Comparison of ENCODE assay signal across 17 cellular contexts in the genomic region with DNA sequence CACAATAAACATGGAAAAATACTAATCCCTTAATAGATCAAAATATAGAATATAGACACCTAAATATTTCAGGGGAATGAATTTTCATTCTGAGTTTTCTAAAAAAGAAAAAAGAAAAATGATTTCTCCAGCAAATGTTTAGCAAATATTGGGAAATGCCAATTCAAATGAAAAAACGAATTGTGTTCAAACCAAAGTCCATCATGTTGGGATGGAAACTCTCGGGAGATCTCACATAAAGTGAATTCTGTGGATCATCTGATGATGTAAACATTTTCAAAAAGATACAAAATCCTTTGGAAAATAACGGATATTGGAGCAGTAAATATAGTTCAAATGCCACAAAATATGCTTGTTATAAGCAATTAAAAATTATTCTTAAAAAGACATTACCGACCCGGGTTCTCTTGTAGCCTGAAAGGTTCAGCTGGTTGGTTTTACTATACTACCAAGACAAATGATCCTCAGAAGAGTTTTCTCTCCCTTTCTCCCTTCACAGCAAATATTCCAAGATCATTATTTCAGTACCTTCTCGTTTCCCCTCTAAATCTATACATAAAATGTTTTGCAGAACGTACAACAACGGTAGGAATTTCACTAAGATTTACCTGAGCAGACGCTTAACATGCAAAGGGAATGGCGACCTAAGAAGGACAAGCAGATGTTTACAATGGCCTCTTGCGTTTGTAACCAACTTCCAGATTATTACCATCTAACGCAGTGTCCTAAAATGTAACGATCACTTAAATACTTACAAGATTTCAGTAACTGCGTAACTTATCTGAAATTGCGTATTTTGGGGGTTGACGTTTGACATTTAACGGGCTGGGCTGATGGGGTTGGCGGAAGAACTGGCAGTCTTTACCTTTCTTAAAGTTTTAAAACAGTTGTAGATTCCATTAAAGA. TPM values are rescaled to one million over a fixed set of nuclear protein-coding genes. Genes with fewer than 3 reads are reported as not detected.
A peak's percentile ranks its signal among the peaks of the same experiment; 100 is the strongest.
DNase-seq lines count a peak whose midpoint lies in the region; TF ChIP-seq lines count a peak whose summit lies in the region.
"Had no signal": no experiment of that assay in that cellular context is flagged by ENCODE, and none has a peak within 500 bp of the region (broad histone marks: within the 10 kb centered on the region; RNA-seq: fewer than 3 reads in every experiment).

No MANE protein-coding gene starts in this region.

- WGBS in sigmoid colon, 2 donors: 7 to 25% methylated on average over 18 of the region's 18 CpGs

- intact Hi-C loops in colonic mucosa (cut with DNase I): loop anchor here (10.0 kb wide), 2 partner anchors 547 to 897 kb away; partner anchors contain the start of gene TAX1BP1
- intact Hi-C loops in sigmoid colon (cut with DNase I): loop anchor here (2.0 to 10.0 kb wide), 6 partner anchors 379 to 977 kb away; partner anchors contain the start of gene HIBADH

- H3K4me3 ChIP-seq in colonic mucosa (peak overlapping the region; percentile 68), sigmoid colon (peak overlapping the region; percentile 63 to 78 (median 70)), MM.1S (ENCODE audit: low read length) (no peak overlapping the region)
- H3K4me3 ChIP-seq: testis had no signal

- H3K9me3 ChIP-seq in colonic mucosa: no peaks in the 10 kb centered on the region
- H3K9me3 ChIP-seq in sigmoid colon: no peaks in the 10 kb centered on the region
- H3K9me3 ChIP-seq in MM.1S (replicated peaks; ENCODE audit: insufficient read depth, low read length): no peaks in the 10 kb centered on the region
- H3K9me3 ChIP-seq: neutrophil, testis had no signal

- H3K9ac ChIP-seq in colonic mucosa (ENCODE audit: low read depth in 2 of 2, low read length in 2 of 2) (peak overlapping the region; percentile 49 to 95), MM.1S (ENCODE audit: low read length) (no peak overlapping the region)

- H3K79me2 ChIP-seq in MM.1S (ENCODE audit: low read length): no peaks in the 10 kb centered on the region

- H3K4me2 ChIP-seq in MM.1S (ENCODE audit: low read depth, low read length): no peak overlapping the region

- no peaks in the 10 kb centered on the region for H3K4me1 ChIP-seq in colonic mucosa
- H3K4me1 ChIP-seq in sigmoid colon: peaks cover 0 to 64% (median 30%) of the 10 kb centered on the region in 4 donors
- H3K4me1 ChIP-seq in MM.1S (ENCODE audit: low read length): no peaks in the 10 kb centered on the region

- TF ChIP-seq POLR2A in sigmoid colon (IDR thresholded peaks at IDR 0.05): no peak

- H3K27me3 ChIP-seq in colonic mucosa (peaks cover 4% of the 10 kb centered on the region), sigmoid colon (peaks cover 0 to 43% (median 3%) of the 10 kb centered on the region in 3 donors), MM.1S (replicated peaks; ENCODE audit: insufficient read depth, low read length) (peaks cover 87% of the 10 kb centered on the region)
- H3K27me3 ChIP-seq: testis had no signal

- no peak for TF ChIP-seq CTCF in colonic mucosa (IDR thresholded peaks at IDR 0.05)
- TF ChIP-seq CTCF in sigmoid colon (IDR thresholded peaks at IDR 0.05): no peak
- TF ChIP-seq CTCF in MM.1S (IDR thresholded peaks at IDR 0.05; ENCODE audit: low read length): no peak

- H3K36me3 ChIP-seq in colonic mucosa (no peaks in the 10 kb centered on the region), sigmoid colon (no peaks in the 10 kb centered on the region), MM.1S (replicated peaks; ENCODE audit: insufficient read depth, low read length) (no peaks in the 10 kb centered on the region)
- H3K36me3 ChIP-seq: neutrophil had no signal

- H4K20me1 ChIP-seq in MM.1S (ENCODE audit: insufficient read depth, low read length): 0 out of 2 replicates have a peak, but pooled peaks cover 3% of the 10 kb centered on the region

- no peaks in the 10 kb centered on the region for H3F3A ChIP-seq in MM.1S (ENCODE audit: insufficient read depth, low read length)

- peak overlapping the region; percentile 75 for H3K27ac ChIP-seq in colonic mucosa
- H3K27ac ChIP-seq in sigmoid colon: peak overlapping the region in 3 of 4 donors; percentile 97 to 98 (median 98)
- no peak overlapping the region for H3K27ac ChIP-seq in MM.1S (ENCODE audit: low read length)
- H3K27ac ChIP-seq: 22Rv1, neutrophil, testis had no signal

- H3K9me2 ChIP-seq in MM.1S (replicated peaks; ENCODE audit: insufficient read depth, low read length): no peaks in the 10 kb centered on the region

- DNase-seq in DMS53 treated with DMSO at 0.1 percent for 48 hours (lab: John Stamatoyannopoulos, UW; ENCODE audit: unreplicated experiment) (peak; percentile 67), DMS53 (lab: John Stamatoyannopoulos, UW) (no peak), colonic mucosa (no peak), sigmoid colon (no peak), MM.1S (no peak), SW480 (ENCODE audit: low spot score) (no peak)
- DNase-seq: activated CD4-positive, CD25-positive, alpha-beta regulatory T cell; activated T-cell treated with anti-CD3 and anti-CD28 coated beads for 4 hours; hippocampal formation; NCI-H1048; NCI-H2171; testis had no signal

- no peak for TF ChIP-seq EP300 in sigmoid colon (IDR thresholded peaks at IDR 0.05)

- no peak overlapping the region for H2AFZ ChIP-seq in MM.1S (ENCODE audit: low read length)

RNA-seq across cellular contexts. Expression of gene HOXA13, which starts 2.5 kb away (rescaled TPM):
- total RNA-seq in colonic mucosa: 10 to 100 TPM; 22.7 to 33.8 TPM
- 10 to 100 TPM in 3 of 4 donors, 1 to 10 TPM in 1; 9.4 to 35.3 (median 21.8) TPM for total RNA-seq in sigmoid colon
- 10 to 100 TPM; 10.7 to 21.6 (median 17.1) TPM for polyA plus RNA-seq in sigmoid colon
- total RNA-seq: epithelial cell of proximal tubule, liver, testis had no signal

RNA-seq across cellular contexts. Expression of gene HOXA11, which starts 12.4 kb away (rescaled TPM):
- total RNA-seq in colonic mucosa (1 to 10 TPM; 2.9 to 3.7 TPM), sigmoid colon (10 to 100 TPM; 18.7 to 25.0 (median 22.1) TPM)
- 1 to 10 TPM; 3.0 to 6.0 (median 4.8) TPM for polyA plus RNA-seq in sigmoid colon
- total RNA-seq: liver had no signal
- polyA plus RNA-seq: liver had no signal

RNA-seq across cellular contexts. Expression of gene HOXA10, which starts 23.3 kb away (rescaled TPM):
- total RNA-seq in colonic mucosa (10 to 100 TPM; 25.4 to 26.0 TPM), sigmoid colon (10 to 100 TPM; 55.1 to 64.0 (median 59.5) TPM)
- 10 to 100 TPM; 22.2 to 25.0 (median 22.8) TPM for polyA plus RNA-seq in sigmoid colon
- total RNA-seq: SK-MEL-5 had no signal

RNA-seq across cellular contexts. Expression of gene HOXA9, which starts 32.1 kb away (rescaled TPM):
- 10 to 100 TPM; 19.5 to 22.1 TPM for total RNA-seq in colonic mucosa
- total RNA-seq in sigmoid colon: 10 to 100 TPM; 13.0 to 35.7 (median 18.2) TPM
- polyA plus RNA-seq in sigmoid colon: 10 to 100 TPM; 21.4 to 22.4 (median 21.6) TPM
- total RNA-seq: SK-MEL-5 had no signal

RNA-seq across cellular contexts. Expression of gene HOXA7, which starts 40.9 kb away (rescaled TPM):
- total RNA-seq in colonic mucosa (10 to 100 TPM; 21.9 to 24.4 TPM), sigmoid colon (1 to 10 TPM; 4.7 to 9.1 (median 7.3) TPM)
- 10 to 100 TPM; 18.0 to 23.9 (median 18.0) TPM for polyA plus RNA-seq in sigmoid colon
- total RNA-seq: SK-MEL-5 had no signal
- polyA plus RNA-seq: liver had no signal

Comparison
In these comparisons a context has a peak if more than half of its experiments do, and no peak if none do; other contexts are left out.
1. RNA of gene HOXA11, which starts 12.4 kb away (total RNA-seq): 18.7 to 25.0 TPM in sigmoid colon; 2.9 to 3.7 TPM in colonic mucosa; every median in the first group is over 4 times any median in the second.